Comparison of ENCODE assay signal across 10 cellular contexts in the genomic region with DNA sequence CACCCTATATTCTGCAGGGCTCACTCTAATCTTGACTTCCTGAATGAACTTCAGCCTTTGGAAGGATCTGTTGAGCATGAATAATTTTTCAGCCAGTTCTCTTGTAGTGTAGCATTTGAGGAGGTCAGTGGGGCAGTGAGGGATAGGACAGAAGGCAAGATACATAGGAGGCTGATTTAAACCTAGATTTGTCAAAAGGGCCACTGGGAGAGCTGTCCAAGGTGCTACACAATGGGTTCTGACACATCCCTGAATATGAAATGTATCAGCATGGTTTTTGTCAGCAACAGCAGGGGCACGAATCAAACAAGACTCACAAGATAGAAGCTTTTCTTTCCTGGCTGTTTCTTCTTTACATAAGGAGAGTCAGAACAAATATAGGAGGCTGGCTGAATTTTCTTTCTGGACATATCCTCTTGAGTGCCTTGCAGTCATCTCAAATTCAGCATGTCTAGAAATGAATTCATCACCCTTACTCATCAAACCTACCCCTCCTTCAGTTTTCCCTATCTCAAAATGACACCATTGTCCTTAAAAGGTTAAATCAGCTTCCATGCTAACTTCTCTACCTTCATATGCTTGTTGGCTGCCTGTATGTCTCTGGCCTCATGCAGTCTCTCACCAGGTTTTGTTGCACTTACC.
DNase-seq lines count a peak whose midpoint lies in the region; ATAC-seq and TF ChIP-seq lines count a peak whose summit lies in the region.
"Had no signal": no experiment of that assay in that cellular context is flagged by ENCODE, and none has a peak within 500 bp of the region (broad histone marks: within the 10 kb centered on the region; RNA-seq: fewer than 3 reads in every experiment).

No MANE protein-coding gene starts in this region.

- no peaks in the 10 kb centered on the region for H3K27me3 Mint-ChIP-seq in activated CD4-positive, alpha-beta T cell treated with anti-CD3 and anti-CD28 coated beads for 36 hours
- H3K27me3 Mint-ChIP-seq in nephron progenitor cell (ENCODE audit: low read depth, poor library complexity): peaks cover under 1% of the 10 kb centered on the region
- H3K27me3 Mint-ChIP-seq: activated T-cell treated with anti-CD3 and anti-CD28 coated beads, Interleukin-2, amount 50 U/mL, for 24 hours had no signal

- peak; percentile 46 for DNase-seq in activated CD4-positive, alpha-beta T cell treated with anti-CD3 and anti-CD28 coated beads for 36 hours
- DNase-seq in activated CD4-positive, alpha-beta T cell treated with anti-CD3 and anti-CD28 coated beads, Interleukin-2, amount 50 U/mL, for 4 hours: no peak
- peak; percentile 39 for DNase-seq in NCI-H460 (ENCODE audit: extremely low read depth, low read depth)
- DNase-seq in coronary artery (ENCODE audit: low spot score): peak; percentile 19
- DNase-seq in nephron progenitor cell: peak; percentile 66
- no peak for DNase-seq in putamen (ENCODE audit: low spot score)
- no peak for DNase-seq in NCI-H1092 (lab: John Stamatoyannopoulos, UW)
- DNase-seq: activated T-cell treated with anti-CD3 and anti-CD28 coated beads, Interleukin-2, amount 50 U/mL, for 24 hours; testis had no signal

- H3K4me3 Mint-ChIP-seq in activated CD4-positive, alpha-beta T cell treated with anti-CD3 and anti-CD28 coated beads for 36 hours: no peak overlapping the region
- no peak overlapping the region for H3K4me3 Mint-ChIP-seq in nephron progenitor cell
- H3K4me3 Mint-ChIP-seq: activated T-cell treated with anti-CD3 and anti-CD28 coated beads, Interleukin-2, amount 50 U/mL, for 24 hours had no signal

- no peak overlapping the region for H3K27ac Mint-ChIP-seq in activated CD4-positive, alpha-beta T cell treated with anti-CD3 and anti-CD28 coated beads for 36 hours
- H3K27ac Mint-ChIP-seq in nephron progenitor cell: no peak overlapping the region
- H3K27ac Mint-ChIP-seq: activated T-cell treated with anti-CD3 and anti-CD28 coated beads, Interleukin-2, amount 50 U/mL, for 24 hours had no signal

- POLR2A ChIA-PET in activated CD4-positive, alpha-beta T cell treated with anti-CD3 and anti-CD28 coated beads for 36 hours (lab: Charles Lee): no interaction called here

- no peak for ATAC-seq in activated CD4-positive, alpha-beta T cell treated with anti-CD3 and anti-CD28 coated beads for 36 hours
- ATAC-seq in HG03159 (IDR thresholded peaks at IDR 0.05; ENCODE audit: unreplicated experiment): no peak

- no peak overlapping the region for H3K27ac ChIP-seq in coronary artery
- H3K27ac ChIP-seq: testis had no signal

- no peaks in the 10 kb centered on the region for H3K4me1 Mint-ChIP-seq in activated CD4-positive, alpha-beta T cell treated with anti-CD3 and anti-CD28 coated beads for 36 hours
- H3K4me1 Mint-ChIP-seq in nephron progenitor cell: no peaks in the 10 kb centered on the region

- H3K4me3 ChIP-seq in coronary artery: no peak overlapping the region
- H3K4me3 ChIP-seq: testis had no signal

- intact Hi-C loops in activated CD4-positive, alpha-beta T cell treated with anti-CD3 and anti-CD28 coated beads for 36 hours (cut with DNase I, micrococcal nuclease): no loop called here

- no peak for TF ChIP-seq CTCF in coronary artery (IDR thresholded peaks at IDR 0.05)
- TF ChIP-seq CTCF in nephron progenitor cell (IDR thresholded peaks at IDR 0.05): no peak

- H3K9me3 Mint-ChIP-seq in activated CD4-positive, alpha-beta T cell treated with anti-CD3 and anti-CD28 coated beads for 36 hours (ENCODE audit: low read depth): no peaks in the 10 kb centered on the region
- no peaks in the 10 kb centered on the region for H3K9me3 Mint-ChIP-seq in nephron progenitor cell
- H3K9me3 Mint-ChIP-seq: activated T-cell treated with anti-CD3 and anti-CD28 coated beads, Interleukin-2, amount 50 U/mL, for 24 hours had no signal

- CTCF ChIA-PET in activated CD4-positive, alpha-beta T cell treated with anti-CD3 and anti-CD28 coated beads for 36 hours (lab: Charles Lee): interaction anchor here (0.7 kb wide), 2 partner anchors 13 to 301 kb away, joined by 3 read pairs; no protein-coding TSS in a partner anchor

- H3K36me3 Mint-ChIP-seq in activated CD4-positive, alpha-beta T cell treated with anti-CD3 and anti-CD28 coated beads for 36 hours (ENCODE audit: low read depth): no peaks in the 10 kb centered on the region
- no peaks in the 10 kb centered on the region for H3K36me3 Mint-ChIP-seq in nephron progenitor cell (ENCODE audit: low read depth)

Comparison
In these comparisons a context has a peak if more than half of its experiments do, and no peak if none do; other contexts are left out.
1. DNase-seq: peak in activated CD4-positive, alpha-beta T cell treated with anti-CD3 and anti-CD28 coated beads for 36 hours (single experiment), NCI-H460 (single experiment), coronary artery (single experiment) and nephron progenitor cell (single experiment); none in activated CD4-positive, alpha-beta T cell treated with anti-CD3 and anti-CD28 coated beads, Interleukin-2, amount 50 U/mL, for 4 hours (0 of 2), putamen (single experiment) and NCI-H1092 (single experiment).